In the genomic region with DNA sequence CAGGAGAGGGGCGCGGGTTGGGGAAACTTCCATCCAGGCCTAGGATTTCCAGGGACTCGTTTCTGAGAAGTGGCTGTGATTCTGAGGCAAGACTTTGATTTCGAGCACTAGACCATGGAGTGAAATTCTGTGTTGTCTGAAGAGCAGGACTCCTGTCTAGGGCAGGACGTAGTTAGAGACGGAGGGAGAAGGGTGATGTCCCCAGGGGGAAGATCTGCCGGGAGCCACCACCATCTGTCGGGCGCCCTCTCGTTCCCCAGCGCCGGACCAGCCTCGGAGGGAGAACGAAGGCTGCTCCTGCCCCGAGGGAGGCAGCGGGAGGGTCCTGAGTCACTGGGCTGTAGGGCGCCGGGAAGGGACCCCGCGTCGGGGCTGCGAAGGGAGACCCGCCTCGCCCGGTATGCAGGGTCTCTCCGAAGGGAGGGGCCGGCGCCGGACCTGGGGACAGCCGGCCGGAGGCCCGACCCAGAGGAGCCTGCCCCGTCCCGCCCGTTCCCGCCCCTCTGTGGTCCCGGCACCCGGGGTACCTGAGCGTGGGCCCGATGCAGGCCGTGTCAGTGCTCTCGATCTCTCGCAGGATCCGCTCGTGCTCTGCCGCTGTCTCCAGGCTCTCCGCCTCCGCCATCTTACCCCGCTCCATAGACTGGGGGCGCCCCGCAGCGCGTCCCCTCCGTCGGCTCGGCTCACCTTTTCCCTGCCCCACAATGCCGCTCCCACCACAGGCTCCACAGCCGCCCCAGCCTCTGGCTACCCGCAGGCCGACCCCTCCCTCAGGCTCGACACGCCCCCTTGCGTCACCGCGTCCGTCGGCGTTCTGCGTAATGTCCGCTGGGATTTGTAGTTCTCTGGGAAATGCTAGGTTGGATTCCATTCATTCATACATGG, we compare ENCODE assay signal across 8 cellular contexts. TPM values are rescaled to one million over a fixed set of nuclear protein-coding genes. Genes with fewer than 3 reads are reported as not detected.
A peak's percentile ranks its signal among the peaks of the same experiment; 100 is the strongest.
DNase-seq lines count a peak whose midpoint lies in the region; ATAC-seq and TF ChIP-seq lines count a peak whose summit lies in the region.

A gene (minus strand): TSS at position 763 of the 885 bp plus-strand sequence.

- POLR2A ChIA-PET in CD4-positive, alpha-beta memory T cell (lab: Charles Lee; ENCODE audit: partially characterized antibody), result no interaction called here

- H3K23ac ChIP-seq in mesendoderm (ENCODE audit: low read length), result peak within 1 kb of the TSS; percentile 11

- H3K4ac ChIP-seq in mesendoderm (ENCODE audit: low read depth, low read length), result peak within 1 kb of the TSS; percentile 87

- H3K27ac Mint-ChIP-seq in CD4-positive, alpha-beta memory T cell, result peak within 1 kb of the TSS; percentile 77 to 97 (median 96)
- peak within 1 kb of the TSS; percentile 92 for H3K27ac Mint-ChIP-seq in activated CD8-positive, alpha-beta memory T cell treated with anti-CD3 and anti-CD28 coated beads, Interleukin-2, amount 10 ng/mL, durations not matched to agents 7 days and 5 days
- peak within 1 kb of the TSS; percentile 97 for H3K27ac Mint-ChIP-seq in endodermal cell

- peak within 1 kb of the TSS; percentile 91 for H3K9ac ChIP-seq in endodermal cell (ENCODE audit: extremely low read depth, low read length, poor library complexity, severe bottlenecking)
- H3K9ac ChIP-seq in mesendoderm (ENCODE audit: low read length), result peak within 1 kb of the TSS; percentile 95

- peak; percentile 83 to 87 (median 84) for DNase-seq in CD4-positive, alpha-beta memory T cell
- peak; percentile 58 for DNase-seq in HS-27A (ENCODE audit: low read depth)
- DNase-seq in NOMO-1 (lab: John Stamatoyannopoulos, UW; ENCODE audit: unreplicated experiment in 2 of 2), result peak; percentile 69 to 76
- peak; percentile 89 for DNase-seq in activated CD8-positive, alpha-beta memory T cell treated with anti-CD3 and anti-CD28 coated beads, Interleukin-2, amount 10 ng/mL, durations not matched to agents 7 days and 5 days
- peak; percentile 99 for DNase-seq in endodermal cell
- DNase-seq in mesendoderm, result peak; percentile 97
- peak; percentile 78 for DNase-seq in stimulated activated CD8-positive, alpha-beta memory T cell treated with anti-CD3 and anti-CD28 coated beads, Interleukin-12 subunit alpha, Interleukin-12 subunit beta, amount 100 ng/mL, for 4 hours (ENCODE audit: low read depth)

- H2BK15ac ChIP-seq in mesendoderm (replicated peaks; ENCODE audit: low read depth), result no peak within 1 kb of the TSS

- ATAC-seq in GM19468 (IDR thresholded peaks at IDR 0.05; ENCODE audit: extremely low read depth, unreplicated experiment), result peak; percentile 78
- peak; percentile 76 for ATAC-seq in activated CD8-positive, alpha-beta memory T cell treated with anti-CD3 and anti-CD28 coated beads, Interleukin-2, amount 10 ng/mL, durations not matched to agents 7 days and 5 days

- H3K36me3 ChIP-seq in CD4-positive, alpha-beta memory T cell (ENCODE audit: insufficient read depth, low read length), result no peaks in the 10 kb centered on the region
- H3K36me3 ChIP-seq in endodermal cell (ENCODE audit: control insufficient read depth, insufficient read depth, low read length) (peaks cover 10% of the 10 kb centered on the region), mesendoderm (ENCODE audit: control insufficient read depth, insufficient read depth, low read length) (no peaks in the 10 kb centered on the region)

- H3K4me3 ChIP-seq in CD4-positive, alpha-beta memory T cell (ENCODE audit: low read length in 2 of 2), result peak within 1 kb of the TSS; percentile 66 to 75
- peak within 1 kb of the TSS; percentile 90 for H3K4me3 ChIP-seq in endodermal cell (ENCODE audit: low read length)
- peak within 1 kb of the TSS; percentile 97 for H3K4me3 ChIP-seq in mesendoderm (ENCODE audit: low read length)

- H2AK5ac ChIP-seq in mesendoderm (ENCODE audit: low read length), result no peak within 1 kb of the TSS

- peak within 1 kb of the TSS; percentile 89 for H3K4me2 ChIP-seq in mesendoderm (ENCODE audit: low read length)

- H3K27ac ChIP-seq in CD4-positive, alpha-beta memory T cell (ENCODE audit: low read depth, low read length), result peak within 1 kb of the TSS; percentile 56
- H3K27ac ChIP-seq in endodermal cell (ENCODE audit: low read depth, low read length) (peak within 1 kb of the TSS; percentile 67), mesendoderm (ENCODE audit: low read depth, low read length) (peak within 1 kb of the TSS; percentile 69)

- no peak within 1 kb of the TSS for H4K5ac ChIP-seq in mesendoderm (ENCODE audit: low read length)

- H3K18ac ChIP-seq in mesendoderm (ENCODE audit: low read length), result peak within 1 kb of the TSS; percentile 88

- peaks cover 23% of the 10 kb centered on the region for H3K4me1 ChIP-seq in CD4-positive, alpha-beta memory T cell (ENCODE audit: insufficient read depth, low read length)
- H3K4me1 ChIP-seq in endodermal cell (ENCODE audit: control insufficient read depth, insufficient read depth, low read length) (no peaks in the 10 kb centered on the region), mesendoderm (ENCODE audit: control insufficient read depth, low read depth, low read length) (peaks cover 6% of the 10 kb centered on the region)

- CTCF ChIA-PET in CD4-positive, alpha-beta memory T cell (lab: Charles Lee; ENCODE audit: partially characterized antibody), result interaction anchor here (1.7 kb wide), 1 partner anchor 9 kb away, joined by 4 read pairs; no protein-coding TSS in a partner anchor
- CTCF ChIA-PET in activated CD8-positive, alpha-beta memory T cell treated with anti-CD3 and anti-CD28 coated beads, Interleukin-2, amount 10 ng/mL, durations not matched to agents 7 days and 5 days (lab: Charles Lee), result no interaction called here

- peak within 1 kb of the TSS; percentile 94 to 99 (median 97) for H3K4me3 Mint-ChIP-seq in CD4-positive, alpha-beta memory T cell
- peak within 1 kb of the TSS; percentile 95 for H3K4me3 Mint-ChIP-seq in activated CD8-positive, alpha-beta memory T cell treated with anti-CD3 and anti-CD28 coated beads, Interleukin-2, amount 10 ng/mL, durations not matched to agents 7 days and 5 days
- H3K4me3 Mint-ChIP-seq in endodermal cell, result peak within 1 kb of the TSS; percentile 91

- H3K4me1 Mint-ChIP-seq in CD4-positive, alpha-beta memory T cell, result peaks cover 26 to 38% (median 31%) of the 10 kb centered on the region in 4 donors
- H3K4me1 Mint-ChIP-seq in activated CD8-positive, alpha-beta memory T cell treated with anti-CD3 and anti-CD28 coated beads, Interleukin-2, amount 10 ng/mL, durations not matched to agents 7 days and 5 days, result peaks cover 74% of the 10 kb centered on the region
- H3K4me1 Mint-ChIP-seq in endodermal cell, result peaks cover 15% of the 10 kb centered on the region

- peaks cover 0 to 3% of the 10 kb centered on the region in 2 donors for H3K27me3 Mint-ChIP-seq in CD4-positive, alpha-beta memory T cell
- no peaks in the 10 kb centered on the region for H3K27me3 Mint-ChIP-seq in activated CD8-positive, alpha-beta memory T cell treated with anti-CD3 and anti-CD28 coated beads, Interleukin-2, amount 10 ng/mL, durations not matched to agents 7 days and 5 days
- H3K27me3 Mint-ChIP-seq in endodermal cell (ENCODE audit: insufficient read depth), result no peaks in the 10 kb centered on the region

- H3K9me3 ChIP-seq in CD4-positive, alpha-beta memory T cell (ENCODE audit: control insufficient read depth in 1 of 2, low read length in 2 of 2), result no peaks in the 10 kb centered on the region
- H3K9me3 ChIP-seq in endodermal cell (ENCODE audit: control insufficient read depth, low read length), result no peaks in the 10 kb centered on the region

- H2BK120ac ChIP-seq in mesendoderm (ENCODE audit: low read depth, low read length), result no peak within 1 kb of the TSS

- H3K27me3 ChIP-seq in CD4-positive, alpha-beta memory T cell (ENCODE audit: insufficient read depth, low read length), result no peaks in the 10 kb centered on the region
- H3K27me3 ChIP-seq in endodermal cell (ENCODE audit: control insufficient read depth, insufficient read depth, low read length, poor library complexity, severe bottlenecking) (no peaks in the 10 kb centered on the region), mesendoderm (ENCODE audit: insufficient read depth, low read length, poor library complexity) (no peaks in the 10 kb centered on the region)

- H3K36me3 Mint-ChIP-seq in CD4-positive, alpha-beta memory T cell, result peaks cover 0 to 5% of the 10 kb centered on the region in 2 donors
- H3K36me3 Mint-ChIP-seq in activated CD8-positive, alpha-beta memory T cell treated with anti-CD3 and anti-CD28 coated beads, Interleukin-2, amount 10 ng/mL, durations not matched to agents 7 days and 5 days, result peaks cover 17% of the 10 kb centered on the region
- peaks cover 8% of the 10 kb centered on the region for H3K36me3 Mint-ChIP-seq in endodermal cell (ENCODE audit: low read depth)

- H3K79me1 ChIP-seq in mesendoderm (ENCODE audit: low read length), result peaks cover 7% of the 10 kb centered on the region

- H2BK5ac ChIP-seq in mesendoderm (ENCODE audit: low read length), result peak within 1 kb of the TSS; percentile 92

- H4K8ac ChIP-seq in mesendoderm (ENCODE audit: low read depth, low read length), result no peak within 1 kb of the TSS

- H3K9me3 Mint-ChIP-seq in CD4-positive, alpha-beta memory T cell, result no peaks in the 10 kb centered on the region
- no peaks in the 10 kb centered on the region for H3K9me3 Mint-ChIP-seq in activated CD8-positive, alpha-beta memory T cell treated with anti-CD3 and anti-CD28 coated beads, Interleukin-2, amount 10 ng/mL, durations not matched to agents 7 days and 5 days (ENCODE audit: low read depth)
- no peaks in the 10 kb centered on the region for H3K9me3 Mint-ChIP-seq in endodermal cell

- H3K79me2 ChIP-seq in mesendoderm (ENCODE audit: control insufficient read depth, insufficient read depth, low read length), result peaks cover 3% of the 10 kb centered on the region

- intact Hi-C loops in CD4-positive, alpha-beta memory T cell (cut with micrococcal nuclease), result loop anchor here (2.0 kb wide), 2 partner anchors 35 to 245 kb away; a partner anchor contains a TSS

- H3K56ac ChIP-seq in mesendoderm (ENCODE audit: low read length), result peak within 1 kb of the TSS; percentile 92

- 0 to 1% methylated on average over 31 to 70 of the region's 70 CpGs for WGBS in endodermal cell (ENCODE audit: insufficient coverage in 1 of 2, insufficient read length in 1 of 2), 2 experiments
- no CpG with 5 or more reads among the region's 70 CpGs for WGBS in mesendoderm (ENCODE audit: extremely low coverage, insufficient coverage, low lambda C conversion rate)

- no peak for TF ChIP-seq CTCF in endodermal cell (conservative IDR thresholded peaks at IDR 0.05)

RNA-seq across cellular contexts. Expression of the gene that starts here (rescaled TPM):
- total RNA-seq in CD4-positive, alpha-beta memory T cell, result 10 to 100 TPM; 17.5 to 19.8 TPM
- polyA plus RNA-seq in CD4-positive, alpha-beta memory T cell, result 1 to 10 TPM; 1.3 to 3.9 TPM
- total RNA-seq in activated CD8-positive, alpha-beta memory T cell treated with anti-CD3 and anti-CD28 coated beads, Interleukin-2, amount 10 ng/mL, durations not matched to agents 7 days and 5 days, result 10 to 100 TPM; 14.1 to 22.8 TPM
- 10 to 100 TPM; 51.3 to 68.9 TPM for total RNA-seq in endodermal cell
- polyA plus RNA-seq in endodermal cell (2013, experiment 1 of 2), result 19.8 TPM
- 18.6 TPM for polyA plus RNA-seq in endodermal cell (2013, experiment 2 of 2)
- polyA plus RNA-seq in mesendoderm (2013, experiment 1 of 2), result 19.2 TPM
- polyA plus RNA-seq in mesendoderm (2013, experiment 2 of 2), result 20.0 TPM

Comparison
In these comparisons a context has a peak if more than half of its experiments do, and no peak if none do; other contexts are left out.
1. Peak in every context shown above with its lines: DNase-seq, ATAC-seq, H3K4me3 ChIP-seq and H3K27ac ChIP-seq.